14 cellular contexts compared by ENCODE assay signal in the genomic region with DNA sequence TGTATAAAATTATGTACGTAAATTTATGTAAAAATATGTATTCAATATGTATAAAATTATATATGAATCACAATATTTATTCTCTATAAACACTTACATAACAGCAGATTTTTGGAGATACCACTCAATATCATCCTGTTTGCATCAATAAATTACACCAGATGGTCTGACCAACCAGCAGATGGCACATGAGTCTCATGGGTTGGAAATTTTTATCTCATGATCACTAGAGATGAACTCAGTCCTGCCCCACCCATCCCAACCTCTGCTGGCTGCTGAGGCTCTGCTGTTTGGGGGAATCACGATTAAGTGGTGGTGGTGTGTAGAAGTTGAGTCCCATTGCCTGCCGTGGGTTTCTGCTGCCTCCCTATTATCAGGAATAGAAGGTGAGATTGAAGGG. TPM values are rescaled to one million over a fixed set of nuclear protein-coding genes. Genes with fewer than 3 reads are reported as not detected.
"Had no signal": no experiment of that assay in that cellular context is flagged by ENCODE, and none has a peak within 500 bp of the region (broad histone marks: within the 10 kb centered on the region; RNA-seq: fewer than 3 reads in every experiment).

No MANE protein-coding gene starts in this region.

RNA-seq across cellular contexts. Expression of a gene that starts 5.3 kb away (rescaled TPM):
- total RNA-seq: activated CD4-positive, alpha-beta T cell treated with anti-CD3 and anti-CD28 coated beads for 36 hours; activated CD4-positive, alpha-beta T cell treated with anti-CD3 and anti-CD28 coated beads, Interleukin-2, amount 10 ng/mL, durations not matched to agents 7 days and 5 days; activated CD8-positive, alpha-beta T cell treated with anti-CD3 and anti-CD28 coated beads, Interleukin-2, amount 10 ng/mL, durations not matched to agents 7 days and 5 days; activated naive CD8-positive, alpha-beta T cell treated with anti-CD3 and anti-CD28 coated beads, Interleukin-2, amount 10 ng/mL, durations not matched to agents 7 days and 5 days; activated T-helper 2 cell treated with anti-CD3 and anti-CD28 coated beads, Interferon-gamma antibody, Interleukin-2, Interleukin-4, amounts not matched to agents 10 μg/mL and 5 μg/mL and 100 μg/mL, durations not matched to agents 14 hours and 24 hours and 36 hours; ascending aorta; cardiac muscle cell; chondrocyte; LHCN-M2; M059J; Right ventricle myocardium superior; T-helper 1 cell treated with Interleukin-12 subunit alpha and Interleukin-12 subunit beta and Interleukin-4 antibody, amounts not matched to agents 30 ng/mL and 1 ng/mL, for 36 hours; T-helper 2 cell treated with Interferon-gamma antibody and Interleukin-4, amounts not matched to agents 100 ng/mL and 5 ng/mL, for 36 hours; WTC11 had no signal

RNA-seq across cellular contexts. Expression of a gene that starts 23.7 kb away (rescaled TPM):
- total RNA-seq: activated CD4-positive, alpha-beta T cell treated with anti-CD3 and anti-CD28 coated beads for 36 hours; activated CD4-positive, alpha-beta T cell treated with anti-CD3 and anti-CD28 coated beads, Interleukin-2, amount 10 ng/mL, durations not matched to agents 7 days and 5 days; activated CD8-positive, alpha-beta T cell treated with anti-CD3 and anti-CD28 coated beads, Interleukin-2, amount 10 ng/mL, durations not matched to agents 7 days and 5 days; activated naive CD8-positive, alpha-beta T cell treated with anti-CD3 and anti-CD28 coated beads, Interleukin-2, amount 10 ng/mL, durations not matched to agents 7 days and 5 days; activated T-helper 2 cell treated with anti-CD3 and anti-CD28 coated beads, Interferon-gamma antibody, Interleukin-2, Interleukin-4, amounts not matched to agents 10 μg/mL and 5 μg/mL and 100 μg/mL, durations not matched to agents 14 hours and 24 hours and 36 hours; ascending aorta; cardiac muscle cell; chondrocyte; LHCN-M2; M059J; Right ventricle myocardium superior; T-helper 1 cell treated with Interleukin-12 subunit alpha and Interleukin-12 subunit beta and Interleukin-4 antibody, amounts not matched to agents 30 ng/mL and 1 ng/mL, for 36 hours; T-helper 2 cell treated with Interferon-gamma antibody and Interleukin-4, amounts not matched to agents 100 ng/mL and 5 ng/mL, for 36 hours; WTC11 had no signal

RNA-seq across cellular contexts. Expression of a gene that starts 25.6 kb away (rescaled TPM):
- total RNA-seq: activated CD4-positive, alpha-beta T cell treated with anti-CD3 and anti-CD28 coated beads for 36 hours; activated CD4-positive, alpha-beta T cell treated with anti-CD3 and anti-CD28 coated beads, Interleukin-2, amount 10 ng/mL, durations not matched to agents 7 days and 5 days; activated CD8-positive, alpha-beta T cell treated with anti-CD3 and anti-CD28 coated beads, Interleukin-2, amount 10 ng/mL, durations not matched to agents 7 days and 5 days; activated naive CD8-positive, alpha-beta T cell treated with anti-CD3 and anti-CD28 coated beads, Interleukin-2, amount 10 ng/mL, durations not matched to agents 7 days and 5 days; activated T-helper 2 cell treated with anti-CD3 and anti-CD28 coated beads, Interferon-gamma antibody, Interleukin-2, Interleukin-4, amounts not matched to agents 10 μg/mL and 5 μg/mL and 100 μg/mL, durations not matched to agents 14 hours and 24 hours and 36 hours; ascending aorta; cardiac muscle cell; chondrocyte; LHCN-M2; M059J; Right ventricle myocardium superior; T-helper 1 cell treated with Interleukin-12 subunit alpha and Interleukin-12 subunit beta and Interleukin-4 antibody, amounts not matched to agents 30 ng/mL and 1 ng/mL, for 36 hours; T-helper 2 cell treated with Interferon-gamma antibody and Interleukin-4, amounts not matched to agents 100 ng/mL and 5 ng/mL, for 36 hours; WTC11 had no signal

RNA-seq across cellular contexts. Expression of a gene that starts 35.7 kb away (rescaled TPM):
- total RNA-seq: activated CD4-positive, alpha-beta T cell treated with anti-CD3 and anti-CD28 coated beads for 36 hours; activated CD4-positive, alpha-beta T cell treated with anti-CD3 and anti-CD28 coated beads, Interleukin-2, amount 10 ng/mL, durations not matched to agents 7 days and 5 days; activated CD8-positive, alpha-beta T cell treated with anti-CD3 and anti-CD28 coated beads, Interleukin-2, amount 10 ng/mL, durations not matched to agents 7 days and 5 days; activated naive CD8-positive, alpha-beta T cell treated with anti-CD3 and anti-CD28 coated beads, Interleukin-2, amount 10 ng/mL, durations not matched to agents 7 days and 5 days; activated T-helper 2 cell treated with anti-CD3 and anti-CD28 coated beads, Interferon-gamma antibody, Interleukin-2, Interleukin-4, amounts not matched to agents 10 μg/mL and 5 μg/mL and 100 μg/mL, durations not matched to agents 14 hours and 24 hours and 36 hours; ascending aorta; cardiac muscle cell; chondrocyte; LHCN-M2; M059J; Right ventricle myocardium superior; T-helper 1 cell treated with Interleukin-12 subunit alpha and Interleukin-12 subunit beta and Interleukin-4 antibody, amounts not matched to agents 30 ng/mL and 1 ng/mL, for 36 hours; T-helper 2 cell treated with Interferon-gamma antibody and Interleukin-4, amounts not matched to agents 100 ng/mL and 5 ng/mL, for 36 hours; WTC11 had no signal

RNA-seq across cellular contexts. Expression of a gene that starts 53.7 kb away (rescaled TPM):
- total RNA-seq: activated CD4-positive, alpha-beta T cell treated with anti-CD3 and anti-CD28 coated beads for 36 hours; activated CD4-positive, alpha-beta T cell treated with anti-CD3 and anti-CD28 coated beads, Interleukin-2, amount 10 ng/mL, durations not matched to agents 7 days and 5 days; activated CD8-positive, alpha-beta T cell treated with anti-CD3 and anti-CD28 coated beads, Interleukin-2, amount 10 ng/mL, durations not matched to agents 7 days and 5 days; activated naive CD8-positive, alpha-beta T cell treated with anti-CD3 and anti-CD28 coated beads, Interleukin-2, amount 10 ng/mL, durations not matched to agents 7 days and 5 days; activated T-helper 2 cell treated with anti-CD3 and anti-CD28 coated beads, Interferon-gamma antibody, Interleukin-2, Interleukin-4, amounts not matched to agents 10 μg/mL and 5 μg/mL and 100 μg/mL, durations not matched to agents 14 hours and 24 hours and 36 hours; ascending aorta; cardiac muscle cell; chondrocyte; LHCN-M2; M059J; Right ventricle myocardium superior; T-helper 1 cell treated with Interleukin-12 subunit alpha and Interleukin-12 subunit beta and Interleukin-4 antibody, amounts not matched to agents 30 ng/mL and 1 ng/mL, for 36 hours; T-helper 2 cell treated with Interferon-gamma antibody and Interleukin-4, amounts not matched to agents 100 ng/mL and 5 ng/mL, for 36 hours; WTC11 had no signal
